13 cellular contexts compared by ENCODE assay signal in the genomic region with DNA sequence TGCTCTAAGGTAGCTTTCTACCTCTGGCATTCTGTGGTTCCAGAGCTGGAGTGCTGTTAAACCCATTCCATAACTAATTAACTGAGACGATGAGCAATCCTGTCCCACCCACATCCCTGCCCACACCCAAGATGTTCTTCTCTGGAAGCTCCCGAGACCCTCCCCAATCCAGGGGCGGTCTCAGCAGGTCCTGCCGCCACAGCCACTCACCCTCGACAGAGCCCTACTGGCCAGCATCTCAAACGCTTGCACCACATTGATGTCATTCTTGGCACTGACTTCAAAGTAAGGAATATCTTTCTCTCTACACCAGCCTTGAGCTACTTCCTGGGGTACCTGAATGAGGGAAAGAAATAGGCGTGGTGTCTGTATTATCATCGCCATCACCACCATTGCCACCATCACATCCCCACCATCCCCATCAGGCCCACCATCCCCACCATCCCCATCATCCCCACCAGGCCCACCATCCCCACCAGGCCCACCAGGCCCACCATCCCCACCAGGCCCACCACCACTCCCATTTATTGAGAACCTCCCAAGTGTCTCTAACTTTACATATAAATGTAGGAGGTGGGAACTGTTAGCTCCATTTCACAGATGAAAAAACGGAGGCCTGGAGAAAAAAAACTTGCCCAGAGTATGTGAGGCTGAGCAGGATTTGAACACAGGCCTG. TPM values are rescaled to one million over a fixed set of nuclear protein-coding genes. Genes with fewer than 3 reads are reported as not detected.
"Had no signal": no experiment of that assay in that cellular context is flagged by ENCODE, and none has a peak within 500 bp of the region (broad histone marks: within the 10 kb centered on the region; RNA-seq: fewer than 3 reads in every experiment).

No MANE protein-coding gene starts in this region.

- FAIRE-seq: colon, small intestine had no signal

- H3K36me3 ChIP-seq: ascending aorta, gastroesophageal sphincter, upper lobe of left lung had no signal

- ATAC-seq: activated CD4-positive, alpha-beta T cell treated with anti-CD3 and anti-CD28 coated beads for 36 hours; activated T-cell treated with anti-CD3 and anti-CD28 coated beads, Interleukin-2, amount 50 U/mL, for 72 hours; gastroesophageal sphincter; lower lobe of right lung; naive thymus-derived CD4-positive, alpha-beta T cell had no signal

- H3K9me3 ChIP-seq: ascending aorta, gastroesophageal sphincter, lower lobe of right lung, upper lobe of left lung had no signal

- H3K27me3 ChIP-seq: ascending aorta, gastroesophageal sphincter, upper lobe of left lung had no signal

- DNase-seq: activated CD4-positive, alpha-beta memory T cell treated with anti-CD3 and anti-CD28 coated beads, Interleukin-2, amount 10 ng/mL, durations not matched to agents 7 days and 5 days; activated CD4-positive, alpha-beta T cell treated with anti-CD3 and anti-CD28 coated beads for 36 hours; activated T-cell treated with anti-CD3 and anti-CD28 coated beads, Interleukin-2, amount 50 U/mL, for 72 hours; lower lobe of right lung; naive thymus-derived CD4-positive, alpha-beta T cell; small intestine; T-helper 1 cell; upper lobe of left lung had no signal

- H3K27ac ChIP-seq: gastroesophageal sphincter, lower lobe of right lung, upper lobe of left lung had no signal

- H3K4me3 ChIP-seq: ascending aorta, gastroesophageal sphincter, lower lobe of right lung, upper lobe of left lung had no signal

RNA-seq across cellular contexts. Expression of gene RAB7B, which starts 17.7 kb away (rescaled TPM):
- total RNA-seq: activated CD4-positive, alpha-beta memory T cell treated with anti-CD3 and anti-CD28 coated beads, Interleukin-2, amount 10 ng/mL, durations not matched to agents 7 days and 5 days; activated CD4-positive, alpha-beta T cell treated with anti-CD3 and anti-CD28 coated beads for 36 hours; activated T-cell treated with anti-CD3 and anti-CD28 coated beads, Interleukin-2, amount 50 U/mL, for 72 hours; ascending aorta had no signal
- polyA plus RNA-seq: naive thymus-derived CD4-positive, alpha-beta T cell had no signal

RNA-seq across cellular contexts. Expression of gene CTSE, which starts 38.2 kb away (rescaled TPM):
- total RNA-seq: activated CD4-positive, alpha-beta memory T cell treated with anti-CD3 and anti-CD28 coated beads, Interleukin-2, amount 10 ng/mL, durations not matched to agents 7 days and 5 days; activated CD4-positive, alpha-beta T cell treated with anti-CD3 and anti-CD28 coated beads for 36 hours; activated T-cell treated with anti-CD3 and anti-CD28 coated beads, Interleukin-2, amount 50 U/mL, for 72 hours; ascending aorta; cardiac septum; fibroblast of lung; gastroesophageal sphincter; naive thymus-derived CD4-positive, alpha-beta T cell had no signal
- polyA plus RNA-seq: fibroblast of lung; naive thymus-derived CD4-positive, alpha-beta T cell had no signal

RNA-seq across cellular contexts. Expression of gene SLC26A9, which starts 42.2 kb away (rescaled TPM):
- total RNA-seq: activated CD4-positive, alpha-beta memory T cell treated with anti-CD3 and anti-CD28 coated beads, Interleukin-2, amount 10 ng/mL, durations not matched to agents 7 days and 5 days; activated CD4-positive, alpha-beta T cell treated with anti-CD3 and anti-CD28 coated beads for 36 hours; activated T-cell treated with anti-CD3 and anti-CD28 coated beads, Interleukin-2, amount 50 U/mL, for 72 hours; ascending aorta; fibroblast of lung; naive thymus-derived CD4-positive, alpha-beta T cell had no signal
- polyA plus RNA-seq: fibroblast of lung; naive thymus-derived CD4-positive, alpha-beta T cell had no signal
